In genomic region chr9:127926961-127927456, GRCh38 we compare ENCODE assay signal across 9 cellular contexts. TPM values are rescaled to one million over a fixed set of nuclear protein-coding genes. Genes with fewer than 3 reads are reported as not detected.
DNase-seq lines count a peak whose midpoint lies in the region; ATAC-seq, FAIRE-seq and TF ChIP-seq lines count a peak whose summit lies in the region.
"Had no signal": no experiment of that assay in that cellular context is flagged by ENCODE, and none has a peak within 500 bp of the region (broad histone marks: within the 10 kb centered on the region; RNA-seq: fewer than 3 reads in every experiment).

No MANE protein-coding gene starts in this region.

- FAIRE-seq in GM12891 (lab: Jason Lieb, UNC) (peak; percentile 5), GM12878 (lab: Jason Lieb, UNC) (no peak)
- FAIRE-seq: GM18507 had no signal

- H2AFZ ChIP-seq in GM12878 (ENCODE audit: control insufficient read depth, low read depth, low read length) = peak overlapping the region; percentile 44; the same call in 1 of the 2 replicates

- no peaks in the 10 kb centered on the region for H3K9me3 ChIP-seq in GM12878 (replicated peaks; ENCODE audit: control insufficient read depth, insufficient read depth, low read length)
- no peaks in the 10 kb centered on the region for H3K9me3 ChIP-seq in lung (ENCODE audit: control insufficient read depth in 2 of 2, insufficient read depth in 1 of 2, low read length in 1 of 2)
- H3K9me3 ChIP-seq in testis = no peaks in the 10 kb centered on the region

- in situ Hi-C loops in GM12878 (cut with MboI) = loop anchor here (5.0 kb wide), 1 partner anchor 425 kb away; no protein-coding TSS in a partner anchor

- no peaks in the 10 kb centered on the region for H3K36me3 ChIP-seq in GM12878 (ENCODE audit: control insufficient read depth in 2 of 2, insufficient read depth in 2 of 2, low read length in 1 of 2)
- no peaks in the 10 kb centered on the region for H3K36me3 ChIP-seq in lung (ENCODE audit: control insufficient read depth in 2 of 2, insufficient read depth in 2 of 2, low read length in 2 of 2)
- no peaks in the 10 kb centered on the region for H3K36me3 ChIP-seq in testis (ENCODE audit: low read depth, missing control alignments)

- H3K27me3 ChIP-seq in GM12878 (replicated peaks in 1 of 2; ENCODE audit: control insufficient read depth in 2 of 2, insufficient read depth in 2 of 2, low read length in 1 of 2) (peaks cover 2 to 4% of the 10 kb centered on the region in 2 experiments; a peak in 3 of 4 replicates), lung (ENCODE audit: control insufficient read depth, insufficient read depth) (no peaks in the 10 kb centered on the region), testis (no peaks in the 10 kb centered on the region)

- TF ChIP-seq EP300 in GM12878 (IDR thresholded peaks at IDR 0.05; ENCODE audit: borderline replicate concordance in 1 of 2, control insufficient read depth in 1 of 2, low read depth in 2 of 2, low read length in 2 of 2) = no peak

- TF ChIP-seq CTCF in AG09309 (IDR thresholded peaks at IDR 0.05; ENCODE audit: control insufficient read depth, insufficient read depth, low read depth, low read length, missing control alignments) (no peak), GM12878 (IDR thresholded peaks at IDR 0.05 in 2 of 3, conservative IDR thresholded peaks at IDR 0.05 in 1 of 3; ENCODE audit: control insufficient read depth in 2 of 3, extremely low read depth in 1 of 3, insufficient read depth in 1 of 3, low read depth in 3 of 3, low read length in 3 of 3) (no peak), lung (IDR thresholded peaks at IDR 0.05; ENCODE audit: control extremely low read depth, extremely low read depth) (no peak), testis (IDR thresholded peaks at IDR 0.05) (no peak)

- TF ChIP-seq RAD21 in GM12878 (IDR thresholded peaks at IDR 0.05; ENCODE audit: insufficient read depth, low read depth, low read length) = no peak

- DNase-seq in AG09309 (ENCODE audit: low read depth) = no peak
- DNase-seq in GM12891 (ENCODE audit: insufficient read length, low spot score) = no peak
- no peak for DNase-seq in GM12878 (ENCODE audit: low read depth, low spot score)
- no peak for DNase-seq in lung (ENCODE audit: low spot score)
- DNase-seq in testis = no peak
- no peak for DNase-seq in NCI-H1694 (lab: John Stamatoyannopoulos, UW)
- DNase-seq in stimulated activated CD4-positive, alpha-beta T cell treated with anti-CD3 and anti-CD28 coated beads, Interleukin-1b, Interleukin-23, amount 100 ng/mL, for 48 hours = no peak

- no peak overlapping the region; the same call in 1 of the 2 replicates for H3K9ac ChIP-seq in GM12878 (ENCODE audit: control insufficient read depth, insufficient read depth, low read length)

- peak overlapping the region; percentile 11 for H3K4me3 ChIP-seq in AG09309 (ENCODE audit: control insufficient read depth, low read depth, low read length)
- peak overlapping the region; percentile 47; the same call in 1 of the 2 replicates for H3K4me3 ChIP-seq in GM12878
- peak overlapping the region; percentile 9 for H3K4me3 ChIP-seq in lung
- peak overlapping the region in 1 of 2 donors; percentile 35 for H3K4me3 ChIP-seq in testis

- peaks cover 21% of the 10 kb centered on the region for H3K4me1 ChIP-seq in GM12878 (ENCODE audit: control insufficient read depth, insufficient read depth, low read length)
- H3K4me1 ChIP-seq in lung (ENCODE audit: control insufficient read depth in 2 of 2, insufficient read depth in 2 of 2, low read length in 2 of 2) = peaks cover 0 to 11% of the 10 kb centered on the region in 2 donors
- H3K4me1 ChIP-seq in testis = peaks cover 24% of the 10 kb centered on the region

- ATAC-seq in GM12878 = no peak
- ATAC-seq in lung (ENCODE audit: insufficient read depth, low FRiP score) = no peak
- no peak for ATAC-seq in HG03457 (IDR thresholded peaks at IDR 0.05; ENCODE audit: unreplicated experiment)

- H3K27ac ChIP-seq in GM12878 (ENCODE audit: control insufficient read depth, insufficient read depth) (no peak overlapping the region), lung (ENCODE audit: low read depth in 1 of 2, low read length in 1 of 2) (no peak overlapping the region), testis (no peak overlapping the region)

- SMC1A ChIA-PET in GM12878 (lab: Charles Lee; ENCODE audit: uncharacterized antibody, unreplicated experiment) = interaction anchor here (1.5 kb wide), 1 partner anchor 28 kb away, joined by 3 read pairs; no protein-coding TSS in a partner anchor

- intact Hi-C loops in GM12878 (cut with micrococcal nuclease; ENCODE audit: unreplicated experiment) (no loop called here), testis (cut with DNase I; ENCODE audit: low total_unique reads) (no loop called here)

- CTCF ChIA-PET in GM12878 (lab: Yijun Ruan, JAX) = no interaction called here

- RAD21 ChIA-PET in GM12878 (lab: Charles Lee; ENCODE audit: unreplicated experiment) = no interaction called here

- no TSS peak for BruUV-seq in GM12878 (replicated peaks; lab: Mats Ljungman, UMichigan)

- POLR2A ChIA-PET in GM12878 (lab: Charles Lee) = no interaction called here

- no peaks in the 10 kb centered on the region for H3K79me2 ChIP-seq in GM12878 (ENCODE audit: control insufficient read depth, insufficient read depth, low read length)

- WGBS in GM12878 (ENCODE audit: insufficient coverage, insufficient replicate concordance, low lambda C conversion rate, missing lambda C conversion rate) = 6% methylated on average over 26 of the region's 37 CpGs
- WGBS in lung, 2 donors = 3 to 8% methylated on average over 32 to 37 of the region's 37 CpGs
- 17 to 27% methylated on average over 26 to 34 of the region's 37 CpGs for WGBS in testis, 2 donors

- H4K20me1 ChIP-seq in GM12878 (ENCODE audit: control insufficient read depth, insufficient read depth) = peaks cover 2% of the 10 kb centered on the region; the same call in 1 of the 2 replicates

- H3K4me2 ChIP-seq in GM12878 (ENCODE audit: control insufficient read depth, insufficient read depth) = peak overlapping the region; percentile 95

- TF ChIP-seq POLR2A in GM12891 (IDR thresholded peaks at IDR 0.05; ENCODE audit: low read depth, low read length) = no peak
- TF ChIP-seq POLR2A in GM12878 (IDR thresholded peaks at IDR 0.05; ENCODE audit: low read depth, low read length) = no peak; the same call in 1 of the 2 replicates
- TF ChIP-seq POLR2A in testis (IDR thresholded peaks at IDR 0.05) = no peak

RNA-seq across cellular contexts. Expression of gene PIP5KL1, which starts 3.6 kb away (rescaled TPM):
- polyA plus RNA-seq in GM12891 (2012; ENCODE audit: low read depth, missing spikeins) = 0.42 TPM
- total RNA-seq in GM12878 (2013; cell fraction: nucleolus; rRNA removed) = 1.9 and 2.0 TPM in 2 replicates
- 0.40 TPM in 1 of 2 replicates, not detected in the other for total RNA-seq in GM12878 (2014; rRNA removed)
- total RNA-seq in GM12878 (2014; rRNA removed; fragmentation: Illumina TruSeq; extraction: Trizol) = 0.14 and 0.22 TPM in 2 replicates
- 0.32 and 0.64 TPM in 2 replicates for total RNA-seq in GM12878 (2021)
- 0.41 TPM for polyA plus RNA-seq in GM12878 (2011; ENCODE audit: low read depth)
- polyA plus RNA-seq in GM12878 (2011; rRNA removed) = 0.12 and 0.50 TPM in 2 replicates
- 0.34 and 0.52 TPM in 2 replicates for polyA plus RNA-seq in GM12878 (2011; cell fraction: cytosol; rRNA removed)
- polyA plus RNA-seq in GM12878 (2011; cell fraction: nucleus; rRNA removed) = 2.2 and 3.0 TPM in 2 replicates
- 0.60 and 1.1 TPM in 2 replicates for polyA plus RNA-seq in GM12878 (2012)
- 0.04 TPM in 1 of 2 replicates, not detected in the other for polyA plus RNA-seq in GM12878 (2014; fragmentation: Illumina TruSeq; extraction: Trizol)
- polyA plus RNA-seq in GM12878 (2014; fragmentation: Nextera tagmentation; extraction: Ambion mirVana) = not detected
- polyA plus RNA-seq in GM12878 (2014; rRNA removed) = 0.55 and 0.67 TPM in 2 replicates
- under 1 TPM; 0.11 to 0.47 TPM for polyA plus RNA-seq in GM12878 (2016; fragmentation: Nextera tagmentation; extraction: Ambion mirVana)
- 0.10 TPM in 1 of 2 replicates, not detected in the other for polyA minus RNA-seq in GM12878 (2011; rRNA and poly(A)+ RNA removed)
- not detected in 2 replicates for polyA minus RNA-seq in GM12878 (2011; cell fraction: cytosol; rRNA and poly(A)+ RNA removed)
- polyA minus RNA-seq in GM12878 (2011; cell fraction: nucleus; rRNA and poly(A)+ RNA removed) = 0.57 and 0.85 TPM in 2 replicates
- total RNA-seq in lung = 1 to 10 TPM; 4.9 to 9.0 TPM
- 1 to 10 TPM; 2.0 to 4.9 TPM for polyA plus RNA-seq in lung
- 10 to 100 TPM in 1 of 2 donors, 1 to 10 TPM in 1; 8.4 to 10.2 TPM for total RNA-seq in testis
- polyA plus RNA-seq in testis (ENCODE audit: insufficient read depth, low read depth, low replicate concordance) = 3.9 TPM

RNA-seq across cellular contexts. Expression of gene ST6GALNAC4, which starts 10.2 kb away (rescaled TPM):
- 27.0 TPM for polyA plus RNA-seq in GM12891 (2012; ENCODE audit: low read depth, missing spikeins)
- 98.4 and 112 TPM in 2 replicates for total RNA-seq in GM12878 (2013; cell fraction: nucleolus; rRNA removed)
- total RNA-seq in GM12878 (2014; rRNA removed) = 48.3 and 57.4 TPM in 2 replicates
- total RNA-seq in GM12878 (2014; rRNA removed; fragmentation: Illumina TruSeq; extraction: Trizol) = 20.7 and 23.7 TPM in 2 replicates
- 56.1 and 64.1 TPM in 2 replicates for total RNA-seq in GM12878 (2021)
- polyA plus RNA-seq in GM12878 (2011; ENCODE audit: low read depth) = 11.8 TPM
- polyA plus RNA-seq in GM12878 (2011; rRNA removed) = 6.9 and 16.4 TPM in 2 replicates
- 38.1 and 52.2 TPM in 2 replicates for polyA plus RNA-seq in GM12878 (2011; cell fraction: cytosol; rRNA removed)
- 59.2 and 59.5 TPM in 2 replicates for polyA plus RNA-seq in GM12878 (2011; cell fraction: nucleus; rRNA removed)
- 40.4 and 47.8 TPM in 2 replicates for polyA plus RNA-seq in GM12878 (2012)
- polyA plus RNA-seq in GM12878 (2014; fragmentation: Illumina TruSeq; extraction: Trizol) = 3.0 and 13.5 TPM in 2 replicates
- polyA plus RNA-seq in GM12878 (2014; fragmentation: Nextera tagmentation; extraction: Ambion mirVana) = 1 to 10 TPM; 4.2 to 6.6 TPM
- polyA plus RNA-seq in GM12878 (2014; rRNA removed) = 63.2 and 68.1 TPM in 2 replicates
- 10 to 100 TPM; 46.7 to 49.9 TPM for polyA plus RNA-seq in GM12878 (2016; fragmentation: Nextera tagmentation; extraction: Ambion mirVana)
- polyA minus RNA-seq in GM12878 (2011; rRNA and poly(A)+ RNA removed) = 23.9 and 54.0 TPM in 2 replicates
- 25.1 and 31.3 TPM in 2 replicates for polyA minus RNA-seq in GM12878 (2011; cell fraction: cytosol; rRNA and poly(A)+ RNA removed)
- polyA minus RNA-seq in GM12878 (2011; cell fraction: nucleus; rRNA and poly(A)+ RNA removed) = 27.2 and 51.5 TPM in 2 replicates
- 10 to 100 TPM; 42.7 to 96.2 TPM for total RNA-seq in lung
- polyA plus RNA-seq in lung = 10 to 100 TPM; 24.6 to 67.3 TPM
- total RNA-seq in testis = 10 to 100 TPM; 18.8 to 24.7 TPM
- 10.3 TPM for polyA plus RNA-seq in testis (ENCODE audit: insufficient read depth, low read depth, low replicate concordance)

RNA-seq across cellular contexts. Expression of gene DPM2, which starts 10.6 kb away (rescaled TPM):
- 28.2 TPM for polyA plus RNA-seq in GM12891 (2012; ENCODE audit: low read depth, missing spikeins)
- total RNA-seq in GM12878 (2013; cell fraction: nucleolus; rRNA removed) = 35.0 and 35.4 TPM in 2 replicates
- total RNA-seq in GM12878 (2014; rRNA removed) (36.3 and 40.3 TPM in 2 replicates), GM12878 (2014; rRNA removed; fragmentation: Illumina TruSeq; extraction: Trizol) (30.6 and 31.7 TPM in 2 replicates), GM12878 (2021) (40.7 and 44.0 TPM in 2 replicates), lung (10 to 100 TPM; 20.5 to 51.3 TPM), testis (10 to 100 TPM; 33.5 to 36.4 TPM)
- polyA plus RNA-seq in GM12878 (2011; ENCODE audit: low read depth) = 17.4 TPM
- polyA plus RNA-seq in GM12878 (2011; rRNA removed) (25.8 and 49.2 TPM in 2 replicates), GM12878 (2014; fragmentation: Illumina TruSeq; extraction: Trizol) (24.3 and 45.4 TPM in 2 replicates), GM12878 (2014; fragmentation: Nextera tagmentation; extraction: Ambion mirVana) (10 to 100 TPM; 22.7 to 24.2 TPM), GM12878 (2014; rRNA removed) (54.3 and 56.5 TPM in 2 replicates), GM12878 (2016; fragmentation: Nextera tagmentation; extraction: Ambion mirVana) (10 to 100 TPM; 76.7 to 77.9 TPM), lung (10 to 100 TPM; 50.8 to 51.1 TPM), testis (ENCODE audit: insufficient read depth, low read depth, low replicate concordance) (46.6 TPM)
- polyA plus RNA-seq in GM12878 (2011; cell fraction: cytosol; rRNA removed) = 73.3 and 82.9 TPM in 2 replicates
- polyA plus RNA-seq in GM12878 (2011; cell fraction: nucleus; rRNA removed) = 54.9 and 64.6 TPM in 2 replicates
- 30.5 and 35.8 TPM in 2 replicates for polyA plus RNA-seq in GM12878 (2012)
- polyA minus RNA-seq in GM12878 (2011; rRNA and poly(A)+ RNA removed) = 39.4 and 64.4 TPM in 2 replicates
- polyA minus RNA-seq in GM12878 (2011; cell fraction: cytosol; rRNA and poly(A)+ RNA removed) = 27.0 and 30.2 TPM in 2 replicates
- polyA minus RNA-seq in GM12878 (2011; cell fraction: nucleus; rRNA and poly(A)+ RNA removed) = 38.0 and 63.1 TPM in 2 replicates

RNA-seq across cellular contexts. Expression of gene ST6GALNAC6, which starts 27.6 kb away (rescaled TPM):
- 23.2 TPM for polyA plus RNA-seq in GM12891 (2012; ENCODE audit: low read depth, missing spikeins)
- 55.6 and 55.9 TPM in 2 replicates for total RNA-seq in GM12878 (2013; cell fraction: nucleolus; rRNA removed)
- total RNA-seq in GM12878 (2014; rRNA removed) = 22.6 and 27.0 TPM in 2 replicates
- total RNA-seq in GM12878 (2014; rRNA removed; fragmentation: Illumina TruSeq; extraction: Trizol) = 16.0 and 17.6 TPM in 2 replicates
- 21.1 and 23.2 TPM in 2 replicates for total RNA-seq in GM12878 (2021)
- polyA plus RNA-seq in GM12878 (2011; ENCODE audit: low read depth) = 9.5 TPM
- polyA plus RNA-seq in GM12878 (2011; rRNA removed) = 13.9 and 24.6 TPM in 2 replicates
- 28.4 and 35.1 TPM in 2 replicates for polyA plus RNA-seq in GM12878 (2011; cell fraction: cytosol; rRNA removed)
- polyA plus RNA-seq in GM12878 (2011; cell fraction: nucleus; rRNA removed) = 55.5 and 94.2 TPM in 2 replicates
- 19.0 and 22.5 TPM in 2 replicates for polyA plus RNA-seq in GM12878 (2012)
- polyA plus RNA-seq in GM12878 (2014; fragmentation: Illumina TruSeq; extraction: Trizol) = 7.2 and 16.1 TPM in 2 replicates
- polyA plus RNA-seq in GM12878 (2014; fragmentation: Nextera tagmentation; extraction: Ambion mirVana) = under 1 TPM; 0.40 to 0.48 TPM
- polyA plus RNA-seq in GM12878 (2014; rRNA removed) = 24.0 and 24.7 TPM in 2 replicates
- polyA plus RNA-seq in GM12878 (2016; fragmentation: Nextera tagmentation; extraction: Ambion mirVana) = 10 to 100 TPM; 12.6 to 12.7 TPM
- polyA minus RNA-seq in GM12878 (2011; rRNA and poly(A)+ RNA removed) = 20.8 and 26.1 TPM in 2 replicates
- 4.7 and 8.0 TPM in 2 replicates for polyA minus RNA-seq in GM12878 (2011; cell fraction: cytosol; rRNA and poly(A)+ RNA removed)
- 12.1 and 16.7 TPM in 2 replicates for polyA minus RNA-seq in GM12878 (2011; cell fraction: nucleus; rRNA and poly(A)+ RNA removed)
- total RNA-seq in lung = 10 to 100 TPM; 28.3 to 51.9 TPM
- polyA plus RNA-seq in lung = 10 to 100 TPM; 45.3 to 59.8 TPM
- 10 to 100 TPM; 46.3 to 70.3 TPM for total RNA-seq in testis
- 43.0 TPM for polyA plus RNA-seq in testis (ENCODE audit: insufficient read depth, low read depth, low replicate concordance)

RNA-seq across cellular contexts. Expression of gene AK1, which starts 49.5 kb away (rescaled TPM):
- 7.0 TPM for polyA plus RNA-seq in GM12891 (2012; ENCODE audit: low read depth, missing spikeins)
- total RNA-seq in GM12878 (2013; cell fraction: nucleolus; rRNA removed) = 1.8 and 2.4 TPM in 2 replicates
- 0.87 and 3.1 TPM in 2 replicates for total RNA-seq in GM12878 (2014; rRNA removed)
- 0.14 and 1.8 TPM in 2 replicates for total RNA-seq in GM12878 (2014; rRNA removed; fragmentation: Illumina TruSeq; extraction: Trizol)
- total RNA-seq in GM12878 (2021) = 2.1 and 2.2 TPM in 2 replicates
- polyA plus RNA-seq in GM12878 (2011; ENCODE audit: low read depth) = 1.8 TPM
- polyA plus RNA-seq in GM12878 (2011; rRNA removed) = 0.98 and 1.8 TPM in 2 replicates
- 2.5 and 3.1 TPM in 2 replicates for polyA plus RNA-seq in GM12878 (2011; cell fraction: cytosol; rRNA removed)
- 21.6 and 27.7 TPM in 2 replicates for polyA plus RNA-seq in GM12878 (2011; cell fraction: nucleus; rRNA removed)
- polyA plus RNA-seq in GM12878 (2012) = 5.1 and 8.4 TPM in 2 replicates
- polyA plus RNA-seq in GM12878 (2014; fragmentation: Illumina TruSeq; extraction: Trizol) = 1.3 and 1.8 TPM in 2 replicates
- 1 to 10 TPM in 1 of 2 experiments, under 1 TPM in 1; 0.23 to 1.4 TPM for polyA plus RNA-seq in GM12878 (2014; fragmentation: Nextera tagmentation; extraction: Ambion mirVana)
- 2.1 and 4.7 TPM in 2 replicates for polyA plus RNA-seq in GM12878 (2014; rRNA removed)
- polyA plus RNA-seq in GM12878 (2016; fragmentation: Nextera tagmentation; extraction: Ambion mirVana) = 1 to 10 TPM; 1.4 to 2.2 TPM
- 0.29 and 0.88 TPM in 2 replicates for polyA minus RNA-seq in GM12878 (2011; rRNA and poly(A)+ RNA removed)
- polyA minus RNA-seq in GM12878 (2011; cell fraction: cytosol; rRNA and poly(A)+ RNA removed) = 3.3 and 6.0 TPM in 2 replicates
- polyA minus RNA-seq in GM12878 (2011; cell fraction: nucleus; rRNA and poly(A)+ RNA removed) = 0.24 and 0.67 TPM in 2 replicates
- 100 to 1,000 TPM in 1 of 2 donors, 10 to 100 TPM in 1; 72.3 to 154 TPM for total RNA-seq in lung
- polyA plus RNA-seq in lung = 100 to 1,000 TPM in 1 of 2 donors, 10 to 100 TPM in 1; 63.8 to 386 TPM
- 100 to 1,000 TPM in 1 of 2 donors, 10 to 100 TPM in 1; 86.7 to 103 TPM for total RNA-seq in testis
- 154 TPM for polyA plus RNA-seq in testis (ENCODE audit: insufficient read depth, low read depth, low replicate concordance)
